1 cellular context compared by ENCODE assay signal in the genomic region with DNA sequence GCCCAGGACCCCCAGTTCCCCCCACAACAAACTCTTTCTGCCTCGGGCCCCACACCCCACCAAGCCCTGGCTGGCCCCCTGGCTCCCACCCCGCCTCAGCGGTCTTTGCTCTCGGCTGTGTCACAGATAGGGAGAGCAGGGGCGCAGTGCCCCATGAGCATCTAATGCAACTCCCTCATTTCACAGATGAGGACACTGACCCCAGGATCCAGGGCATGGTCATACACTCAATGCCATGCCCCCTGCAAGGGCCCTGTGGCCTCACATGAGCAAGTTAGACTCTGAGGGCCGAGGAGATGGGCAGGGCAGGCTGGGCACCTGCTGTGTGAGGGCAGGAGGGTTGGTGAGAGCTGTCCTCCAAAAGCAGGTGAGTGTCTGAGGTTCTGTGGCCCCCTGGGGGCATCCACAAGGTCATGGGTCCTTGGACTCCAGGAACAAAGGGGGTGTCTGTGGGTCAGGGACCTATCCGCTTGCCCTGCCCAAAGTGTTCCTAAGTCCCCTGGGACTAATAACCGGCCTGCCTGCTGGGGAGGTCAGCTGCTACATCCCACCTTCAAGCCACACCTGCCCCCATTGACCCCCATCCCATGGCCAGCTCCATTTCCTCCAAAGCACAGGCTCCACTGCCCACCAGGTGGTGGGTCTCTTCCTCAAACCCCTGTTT.
TF ChIP-seq lines count a peak whose summit lies in the region.

No MANE protein-coding gene starts in this region.

TF ChIP-seq in HepG2, 621 proteins besides CTCF, POLR2A, EP300 and RAD21 (continued from another document):
- TF ChIP-seq, protein P1, sequence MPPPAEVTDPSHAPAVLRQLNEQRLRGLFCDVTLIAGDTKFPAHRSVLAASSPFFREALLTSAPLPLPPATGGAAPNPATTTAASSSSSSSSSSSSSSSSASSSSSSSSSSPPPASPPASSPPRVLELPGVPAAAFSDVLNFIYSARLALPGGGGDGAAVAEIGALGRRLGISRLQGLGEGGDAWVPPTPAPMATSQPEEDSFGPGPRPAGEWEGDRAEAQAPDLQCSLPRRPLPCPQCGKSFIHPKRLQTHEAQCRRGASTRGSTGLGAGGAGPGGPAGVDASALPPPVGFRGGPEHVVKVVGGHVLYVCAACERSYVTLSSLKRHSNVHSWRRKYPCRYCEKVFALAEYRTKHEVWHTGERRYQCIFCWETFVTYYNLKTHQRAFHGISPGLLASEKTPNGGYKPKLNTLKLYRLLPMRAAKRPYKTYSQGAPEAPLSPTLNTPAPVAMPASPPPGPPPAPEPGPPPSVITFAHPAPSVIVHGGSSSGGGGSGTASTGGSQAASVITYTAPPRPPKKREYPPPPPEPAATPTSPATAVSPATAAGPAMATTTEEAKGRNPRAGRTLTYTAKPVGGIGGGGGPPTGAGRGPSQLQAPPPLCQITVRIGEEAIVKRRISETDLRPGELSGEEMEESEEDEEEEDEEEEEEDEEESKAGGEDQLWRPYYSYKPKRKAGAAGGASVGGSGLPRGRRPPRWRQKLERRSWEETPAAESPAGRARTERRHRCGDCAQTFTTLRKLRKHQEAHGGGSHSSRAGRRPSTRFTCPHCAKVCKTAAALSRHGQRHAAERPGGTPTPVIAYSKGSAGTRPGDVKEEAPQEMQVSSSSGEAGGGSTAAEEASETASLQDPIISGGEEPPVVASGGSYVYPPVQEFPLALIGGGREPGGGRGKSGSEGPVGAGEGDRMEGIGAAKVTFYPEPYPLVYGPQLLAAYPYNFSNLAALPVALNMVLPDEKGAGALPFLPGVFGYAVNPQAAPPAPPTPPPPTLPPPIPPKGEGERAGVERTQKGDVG (CRISPR knock-in tag; IDR thresholded peaks at IDR 0.05; ENCODE audit: borderline replicate concordance) = no peak
- TF ChIP-seq, protein P2, sequence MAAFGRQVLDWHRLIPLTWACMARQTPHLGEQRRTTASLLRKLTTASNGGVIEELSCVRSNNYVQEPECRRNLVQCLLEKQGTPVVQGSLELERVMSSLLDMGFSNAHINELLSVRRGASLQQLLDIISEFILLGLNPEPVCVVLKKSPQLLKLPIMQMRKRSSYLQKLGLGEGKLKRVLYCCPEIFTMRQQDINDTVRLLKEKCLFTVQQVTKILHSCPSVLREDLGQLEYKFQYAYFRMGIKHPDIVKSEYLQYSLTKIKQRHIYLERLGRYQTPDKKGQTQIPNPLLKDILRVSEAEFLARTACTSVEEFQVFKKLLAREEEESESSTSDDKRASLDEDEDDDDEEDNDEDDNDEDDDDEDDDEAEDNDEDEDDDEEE (CRISPR knock-in tag; IDR thresholded peaks at IDR 0.05) = no peak
- no peak for TF ChIP-seq FOXP1 (IDR thresholded peaks at IDR 0.05)
- TF ChIP-seq FOXP1 (CRISPR knock-in tag; IDR thresholded peaks at IDR 0.05) = no peak
- no peak for TF ChIP-seq YEATS2 (CRISPR knock-in tag; IDR thresholded peaks at IDR 0.05; ENCODE audit: borderline replicate concordance)
- no peak; the same call in 1 of the 2 replicates for TF ChIP-seq ESRRA (CRISPR knock-in tag; IDR thresholded peaks at IDR 0.05; ENCODE audit: low read depth)
- peak; percentile 34; the same call in 1 of the 2 replicates for TF ChIP-seq MTA1 (CRISPR knock-in tag; IDR thresholded peaks at IDR 0.05; ENCODE audit: borderline replicate concordance)
- TF ChIP-seq STAG1 (CRISPR knock-in tag; IDR thresholded peaks at IDR 0.05) = no peak
- no peak for TF ChIP-seq SNAPC5 (CRISPR knock-in tag; IDR thresholded peaks at IDR 0.05; ENCODE audit: borderline replicate concordance)
- TF ChIP-seq ZNF607 (CRISPR knock-in tag; IDR thresholded peaks at IDR 0.05; ENCODE audit: borderline replicate concordance) = 0 out of 2 replicates have a peak, but pooled peaks have one; percentile 40
- TF ChIP-seq HDAC6 (IDR thresholded peaks at IDR 0.05; ENCODE audit: low read depth, low read length) = no peak
- no peak for TF ChIP-seq WIZ (CRISPR knock-in tag; IDR thresholded peaks at IDR 0.05)
- no peak for TF ChIP-seq SMAD1 (CRISPR knock-in tag; IDR thresholded peaks at IDR 0.05; ENCODE audit: borderline replicate concordance, low read depth)
- TF ChIP-seq HNRNPL (IDR thresholded peaks at IDR 0.05; ENCODE audit: low read depth, low read length) = 0 out of 2 replicates have a peak, but pooled peaks have one; percentile 58
- TF ChIP-seq ZNF788 (CRISPR knock-in tag; IDR thresholded peaks at IDR 0.05; ENCODE audit: borderline replicate concordance) = peak; percentile 41; the same call in 1 of the 2 replicates
- TF ChIP-seq ZNF589 (CRISPR knock-in tag; conservative IDR thresholded peaks at IDR 0.05) = no peak
- TF ChIP-seq, protein P3, sequence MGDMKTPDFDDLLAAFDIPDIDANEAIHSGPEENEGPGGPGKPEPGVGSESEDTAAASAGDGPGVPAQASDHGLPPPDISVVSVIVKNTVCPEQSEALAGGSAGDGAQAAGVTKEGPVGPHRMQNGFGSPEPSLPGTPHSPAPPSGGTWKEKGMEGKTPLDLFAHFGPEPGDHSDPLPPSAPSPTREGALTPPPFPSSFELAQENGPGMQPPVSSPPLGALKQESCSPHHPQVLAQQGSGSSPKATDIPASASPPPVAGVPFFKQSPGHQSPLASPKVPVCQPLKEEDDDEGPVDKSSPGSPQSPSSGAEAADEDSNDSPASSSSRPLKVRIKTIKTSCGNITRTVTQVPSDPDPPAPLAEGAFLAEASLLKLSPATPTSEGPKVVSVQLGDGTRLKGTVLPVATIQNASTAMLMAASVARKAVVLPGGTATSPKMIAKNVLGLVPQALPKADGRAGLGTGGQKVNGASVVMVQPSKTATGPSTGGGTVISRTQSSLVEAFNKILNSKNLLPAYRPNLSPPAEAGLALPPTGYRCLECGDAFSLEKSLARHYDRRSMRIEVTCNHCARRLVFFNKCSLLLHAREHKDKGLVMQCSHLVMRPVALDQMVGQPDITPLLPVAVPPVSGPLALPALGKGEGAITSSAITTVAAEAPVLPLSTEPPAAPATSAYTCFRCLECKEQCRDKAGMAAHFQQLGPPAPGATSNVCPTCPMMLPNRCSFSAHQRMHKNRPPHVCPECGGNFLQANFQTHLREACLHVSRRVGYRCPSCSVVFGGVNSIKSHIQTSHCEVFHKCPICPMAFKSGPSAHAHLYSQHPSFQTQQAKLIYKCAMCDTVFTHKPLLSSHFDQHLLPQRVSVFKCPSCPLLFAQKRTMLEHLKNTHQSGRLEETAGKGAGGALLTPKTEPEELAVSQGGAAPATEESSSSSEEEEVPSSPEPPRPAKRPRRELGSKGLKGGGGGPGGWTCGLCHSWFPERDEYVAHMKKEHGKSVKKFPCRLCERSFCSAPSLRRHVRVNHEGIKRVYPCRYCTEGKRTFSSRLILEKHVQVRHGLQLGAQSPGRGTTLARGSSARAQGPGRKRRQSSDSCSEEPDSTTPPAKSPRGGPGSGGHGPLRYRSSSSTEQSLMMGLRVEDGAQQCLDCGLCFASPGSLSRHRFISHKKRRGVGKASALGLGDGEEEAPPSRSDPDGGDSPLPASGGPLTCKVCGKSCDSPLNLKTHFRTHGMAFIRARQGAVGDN (CRISPR knock-in tag; IDR thresholded peaks at IDR 0.05) = peak; percentile 59
- TF ChIP-seq PHF8 (CRISPR knock-in tag; IDR thresholded peaks at IDR 0.05) = peak; percentile 3; the same call in 1 of the 2 replicates
- no peak for TF ChIP-seq SNRNP70 (IDR thresholded peaks at IDR 0.05; ENCODE audit: low read depth, low read length)
- TF ChIP-seq TBP (CRISPR knock-in tag; IDR thresholded peaks at IDR 0.05) = no peak
- 0 out of 2 replicates have a peak, but pooled peaks have one; percentile 33 for TF ChIP-seq ZNF777 (CRISPR knock-in tag; IDR thresholded peaks at IDR 0.05)
- TF ChIP-seq E2F5 (CRISPR knock-in tag; conservative IDR thresholded peaks at IDR 0.05) = no peak
- TF ChIP-seq GLI4 (CRISPR knock-in tag; IDR thresholded peaks at IDR 0.05; ENCODE audit: borderline replicate concordance) = no peak
- TF ChIP-seq ZBTB40 (IDR thresholded peaks at IDR 0.05) = no peak
- TF ChIP-seq ZBTB40 (CRISPR knock-in tag; IDR thresholded peaks at IDR 0.05) = peak; percentile 63; the same call in 1 of the 2 replicates
- no peak for TF ChIP-seq ZNF720 (CRISPR knock-in tag; IDR thresholded peaks at IDR 0.05)
- no peak for TF ChIP-seq ISX (CRISPR knock-in tag; conservative IDR thresholded peaks at IDR 0.05)
- TF ChIP-seq, protein P4, sequence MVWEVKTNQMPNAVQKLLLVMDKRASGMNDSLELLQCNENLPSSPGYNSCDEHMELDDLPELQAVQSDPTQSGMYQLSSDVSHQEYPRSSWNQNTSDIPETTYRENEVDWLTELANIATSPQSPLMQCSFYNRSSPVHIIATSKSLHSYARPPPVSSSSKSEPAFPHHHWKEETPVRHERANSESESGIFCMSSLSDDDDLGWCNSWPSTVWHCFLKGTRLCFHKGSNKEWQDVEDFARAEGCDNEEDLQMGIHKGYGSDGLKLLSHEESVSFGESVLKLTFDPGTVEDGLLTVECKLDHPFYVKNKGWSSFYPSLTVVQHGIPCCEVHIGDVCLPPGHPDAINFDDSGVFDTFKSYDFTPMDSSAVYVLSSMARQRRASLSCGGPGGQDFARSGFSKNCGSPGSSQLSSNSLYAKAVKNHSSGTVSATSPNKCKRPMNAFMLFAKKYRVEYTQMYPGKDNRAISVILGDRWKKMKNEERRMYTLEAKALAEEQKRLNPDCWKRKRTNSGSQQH (CRISPR knock-in tag; IDR thresholded peaks at IDR 0.05; ENCODE audit: low read depth) = no peak
- 0 out of 2 replicates have a peak, but pooled peaks have one; percentile 9 for TF ChIP-seq NR2F2 (IDR thresholded peaks at IDR 0.05; ENCODE audit: borderline replicate concordance, low read depth)
- 0 out of 2 replicates have a peak, but pooled peaks have one; percentile 12 for TF ChIP-seq MED1 (CRISPR knock-in tag; IDR thresholded peaks at IDR 0.05)
TF ChIP-seq in HepG2: peak in this region for 37.
